ENCODE assay signal across 1 cellular context in genomic region chr9:120926397-120926928, GRCh38.
TF ChIP-seq lines count a peak whose summit lies in the region.

TRAF1 (minus strand) TSS chr9:120926796; CDS start chr9:120926075, 721 bp downstream.

TF ChIP-seq in GM12878, 131 proteins besides CTCF, POLR2A, EP300 and RAD21 (continued from another document):
- TF ChIP-seq BHLHE40 (IDR thresholded peaks at IDR 0.05; ENCODE audit: borderline replicate concordance in 1 of 2, low read depth in 2 of 2, low read length in 1 of 2) (peak; percentile 60 to 65; a peak in 3 of 4 replicates), TCF7 (IDR thresholded peaks at IDR 0.05; ENCODE audit: borderline replicate concordance) (no peak), IKZF1 (conservative IDR thresholded peaks at IDR 0.05) (peak; percentile 90), BCL3 (IDR thresholded peaks at IDR 0.05; ENCODE audit: borderline replicate concordance, insufficient read depth, low read depth, low read length, poor library complexity, severe bottlenecking) (peak; percentile 8), RELB (IDR thresholded peaks at IDR 0.05; ENCODE audit: low read depth) (peak; percentile 61; the same call in 1 of the 2 replicates), RCOR1 (conservative IDR thresholded peaks at IDR 0.05; ENCODE audit: low read depth, low read length) (0 out of 2 replicates have a peak, but pooled peaks have one; percentile 13), ZNF687 (IDR thresholded peaks at IDR 0.05) (peak; percentile 39; the same call in 1 of the 2 replicates), NR2F1 (conservative IDR thresholded peaks at IDR 0.05) (peak; percentile 66; the same call in 1 of the 2 replicates), SKIL (IDR thresholded peaks at IDR 0.05; ENCODE audit: low read depth, poor library complexity, severe bottlenecking) (peak; percentile 11), IKZF2 (IDR thresholded peaks at IDR 0.05) (peak; percentile 80), TAF1 (IDR thresholded peaks at IDR 0.05; ENCODE audit: borderline replicate concordance, low read depth, low read length) (0 out of 2 replicates have a peak, but pooled peaks have one; percentile 3), POU2F2 (IDR thresholded peaks at IDR 0.05; ENCODE audit: borderline replicate concordance, low read depth, low read length) (peak; percentile 17; the same call in 1 of the 3 replicates), NKRF (conservative IDR thresholded peaks at IDR 0.05) (0 out of 2 replicates have a peak, but pooled peaks have one; percentile 10), SMARCA5 (IDR thresholded peaks at IDR 0.05) (peak; percentile 27; the same call in 1 of the 2 replicates), TCF12 (IDR thresholded peaks at IDR 0.05; ENCODE audit: low read depth, low read length) (peak; percentile 25; the same call in 1 of the 2 replicates), GATAD2B (conservative IDR thresholded peaks at IDR 0.05; ENCODE audit: low read depth) (peak; percentile 23), SPI1 (IDR thresholded peaks at IDR 0.05; ENCODE audit: borderline replicate concordance, insufficient read depth, low read depth, low read length) (peak; percentile 93), CBX5 (IDR thresholded peaks at IDR 0.05; ENCODE audit: low read depth) (no peak), LARP7 (IDR thresholded peaks at IDR 0.05) (peak; percentile 10; the same call in 1 of the 2 replicates), FOXM1 (IDR thresholded peaks at IDR 0.05; ENCODE audit: low read depth, low read length) (no peak), MAX (IDR thresholded peaks at IDR 0.05; ENCODE audit: low read depth, low read length) (0 out of 2 replicates have a peak, but pooled peaks have one; percentile 9), WRNIP1 (IDR thresholded peaks at IDR 0.05; ENCODE audit: borderline replicate concordance, low read depth, low read length) (peak; percentile 91; the same call in 1 of the 2 replicates), CBFB (IDR thresholded peaks at IDR 0.05; ENCODE audit: low read depth) (no peak)
